Comparison of ENCODE assay signal across 1 cellular context in the genomic region with DNA sequence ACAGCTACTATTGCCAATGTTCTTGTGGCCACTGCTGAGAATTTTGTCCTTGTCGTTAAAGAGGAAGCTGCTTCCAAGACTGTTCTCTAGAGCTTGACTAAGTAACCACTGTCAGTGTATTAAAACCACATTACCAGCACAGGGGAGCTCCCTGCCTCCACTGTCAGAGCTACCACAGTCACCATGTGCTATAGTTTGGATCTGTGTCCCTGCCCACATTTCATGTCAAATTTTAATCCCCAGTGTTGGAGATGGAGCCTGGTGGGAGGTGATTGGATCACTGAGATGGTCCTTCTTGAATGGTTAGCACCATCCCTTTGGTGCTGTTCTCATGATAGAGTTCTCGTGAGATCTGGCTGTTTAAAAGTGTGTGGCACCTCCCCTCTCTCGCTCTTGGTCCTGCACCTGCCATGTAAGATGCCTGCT.
TF ChIP-seq lines count a peak whose summit lies in the region.

No MANE protein-coding gene starts in this region.

TF ChIP-seq in H1, 55 proteins besides CTCF, POLR2A, EP300 and RAD21 (continued from another document):
- TF ChIP-seq CTBP2 (IDR thresholded peaks at IDR 0.05; ENCODE audit: borderline replicate concordance, insufficient read depth, insufficient read length, low read length) (no peak), SP1 (IDR thresholded peaks at IDR 0.05; ENCODE audit: low read depth, low read length) (no peak), SP2 (IDR thresholded peaks at IDR 0.05; ENCODE audit: low read length) (no peak), JUND (IDR thresholded peaks at IDR 0.05; ENCODE audit: low read length) (no peak), ZNF274 (IDR thresholded peaks at IDR 0.05; ENCODE audit: borderline replicate concordance, extremely low read depth, low read length) (no peak), SRF (IDR thresholded peaks at IDR 0.05; ENCODE audit: low read depth, low read length) (no peak), CREB1 (IDR thresholded peaks at IDR 0.05) (no peak), SUZ12 (IDR thresholded peaks at IDR 0.05; ENCODE audit: low read length) (no peak), RXRA (IDR thresholded peaks at IDR 0.05; ENCODE audit: insufficient read depth, low read depth, low read length) (no peak), SIRT6 (IDR thresholded peaks at IDR 0.05; ENCODE audit: low read length) (no peak), GTF2F1 (IDR thresholded peaks at IDR 0.05; ENCODE audit: borderline replicate concordance, low read depth, low read length) (no peak)
- TF ChIP-seq, protein P1, sequence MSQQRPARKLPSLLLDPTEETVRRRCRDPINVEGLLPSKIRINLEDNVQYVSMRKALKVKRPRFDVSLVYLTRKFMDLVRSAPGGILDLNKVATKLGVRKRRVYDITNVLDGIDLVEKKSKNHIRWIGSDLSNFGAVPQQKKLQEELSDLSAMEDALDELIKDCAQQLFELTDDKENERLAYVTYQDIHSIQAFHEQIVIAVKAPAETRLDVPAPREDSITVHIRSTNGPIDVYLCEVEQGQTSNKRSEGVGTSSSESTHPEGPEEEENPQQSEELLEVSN (IDR thresholded peaks at IDR 0.05), result no peak
- TF ChIP-seq, protein P2, sequence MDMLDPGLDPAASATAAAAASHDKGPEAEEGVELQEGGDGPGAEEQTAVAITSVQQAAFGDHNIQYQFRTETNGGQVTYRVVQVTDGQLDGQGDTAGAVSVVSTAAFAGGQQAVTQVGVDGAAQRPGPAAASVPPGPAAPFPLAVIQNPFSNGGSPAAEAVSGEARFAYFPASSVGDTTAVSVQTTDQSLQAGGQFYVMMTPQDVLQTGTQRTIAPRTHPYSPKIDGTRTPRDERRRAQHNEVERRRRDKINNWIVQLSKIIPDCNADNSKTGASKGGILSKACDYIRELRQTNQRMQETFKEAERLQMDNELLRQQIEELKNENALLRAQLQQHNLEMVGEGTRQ (IDR thresholded peaks at IDR 0.05; ENCODE audit: low read length), result no peak
